Comparison of ENCODE assay signal across 1 cellular context in the genomic region with DNA sequence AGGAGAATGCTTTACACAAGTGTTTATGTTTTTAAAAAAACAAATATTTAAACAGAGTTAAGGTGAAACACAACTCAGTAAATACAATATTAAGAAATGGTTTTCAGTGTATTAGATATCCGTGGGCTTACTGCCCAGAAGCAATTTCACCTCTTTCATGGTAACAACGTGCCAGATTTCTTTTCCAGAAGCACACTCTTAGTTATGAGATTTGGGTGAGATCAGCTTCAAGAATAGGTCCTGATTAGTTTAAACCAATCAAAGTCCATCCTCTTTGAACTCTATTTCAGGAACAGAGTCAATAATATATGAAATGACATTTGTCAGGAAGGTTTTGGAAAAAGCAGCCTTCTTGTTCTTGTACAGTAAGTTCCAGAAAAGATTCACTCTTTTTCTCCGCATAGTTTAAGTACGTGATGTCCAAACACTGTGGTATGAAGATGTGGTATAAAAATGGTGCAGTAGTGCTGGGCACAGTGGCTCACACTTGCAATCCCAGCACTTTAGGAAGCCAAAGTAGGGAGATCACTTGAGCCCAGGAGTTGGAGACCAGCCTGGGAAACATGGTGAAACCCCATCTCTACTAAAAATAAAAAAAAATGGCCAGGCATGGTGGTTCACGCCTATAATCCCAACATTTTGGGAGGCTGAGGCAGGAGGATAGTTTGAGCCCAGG.
TF ChIP-seq lines count a peak whose summit lies in the region.

No MANE protein-coding gene starts in this region.

TF ChIP-seq in HepG2, 621 proteins besides CTCF, POLR2A, EP300 and RAD21 (continued from another document and continues in another):
- TF ChIP-seq, protein P1, sequence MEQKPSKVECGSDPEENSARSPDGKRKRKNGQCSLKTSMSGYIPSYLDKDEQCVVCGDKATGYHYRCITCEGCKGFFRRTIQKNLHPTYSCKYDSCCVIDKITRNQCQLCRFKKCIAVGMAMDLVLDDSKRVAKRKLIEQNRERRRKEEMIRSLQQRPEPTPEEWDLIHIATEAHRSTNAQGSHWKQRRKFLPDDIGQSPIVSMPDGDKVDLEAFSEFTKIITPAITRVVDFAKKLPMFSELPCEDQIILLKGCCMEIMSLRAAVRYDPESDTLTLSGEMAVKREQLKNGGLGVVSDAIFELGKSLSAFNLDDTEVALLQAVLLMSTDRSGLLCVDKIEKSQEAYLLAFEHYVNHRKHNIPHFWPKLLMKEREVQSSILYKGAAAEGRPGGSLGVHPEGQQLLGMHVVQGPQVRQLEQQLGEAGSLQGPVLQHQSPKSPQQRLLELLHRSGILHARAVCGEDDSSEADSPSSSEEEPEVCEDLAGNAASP (CRISPR knock-in tag; IDR thresholded peaks at IDR 0.05; ENCODE audit: borderline replicate concordance), result no peak
- TF ChIP-seq ISL2 (CRISPR knock-in tag; IDR thresholded peaks at IDR 0.05), result no peak
- no peak for TF ChIP-seq DNMT3B (CRISPR knock-in tag; conservative IDR thresholded peaks at IDR 0.05)
- TF ChIP-seq FOXP1 (IDR thresholded peaks at IDR 0.05), result no peak
- 0 out of 2 replicates have a peak, but pooled peaks have one; percentile 19 for TF ChIP-seq FOXP1 (CRISPR knock-in tag; IDR thresholded peaks at IDR 0.05)
- TF ChIP-seq RARA (CRISPR knock-in tag; IDR thresholded peaks at IDR 0.05), result 0 out of 2 replicates have a peak, but pooled peaks have one; percentile 3
- TF ChIP-seq, protein P2, sequence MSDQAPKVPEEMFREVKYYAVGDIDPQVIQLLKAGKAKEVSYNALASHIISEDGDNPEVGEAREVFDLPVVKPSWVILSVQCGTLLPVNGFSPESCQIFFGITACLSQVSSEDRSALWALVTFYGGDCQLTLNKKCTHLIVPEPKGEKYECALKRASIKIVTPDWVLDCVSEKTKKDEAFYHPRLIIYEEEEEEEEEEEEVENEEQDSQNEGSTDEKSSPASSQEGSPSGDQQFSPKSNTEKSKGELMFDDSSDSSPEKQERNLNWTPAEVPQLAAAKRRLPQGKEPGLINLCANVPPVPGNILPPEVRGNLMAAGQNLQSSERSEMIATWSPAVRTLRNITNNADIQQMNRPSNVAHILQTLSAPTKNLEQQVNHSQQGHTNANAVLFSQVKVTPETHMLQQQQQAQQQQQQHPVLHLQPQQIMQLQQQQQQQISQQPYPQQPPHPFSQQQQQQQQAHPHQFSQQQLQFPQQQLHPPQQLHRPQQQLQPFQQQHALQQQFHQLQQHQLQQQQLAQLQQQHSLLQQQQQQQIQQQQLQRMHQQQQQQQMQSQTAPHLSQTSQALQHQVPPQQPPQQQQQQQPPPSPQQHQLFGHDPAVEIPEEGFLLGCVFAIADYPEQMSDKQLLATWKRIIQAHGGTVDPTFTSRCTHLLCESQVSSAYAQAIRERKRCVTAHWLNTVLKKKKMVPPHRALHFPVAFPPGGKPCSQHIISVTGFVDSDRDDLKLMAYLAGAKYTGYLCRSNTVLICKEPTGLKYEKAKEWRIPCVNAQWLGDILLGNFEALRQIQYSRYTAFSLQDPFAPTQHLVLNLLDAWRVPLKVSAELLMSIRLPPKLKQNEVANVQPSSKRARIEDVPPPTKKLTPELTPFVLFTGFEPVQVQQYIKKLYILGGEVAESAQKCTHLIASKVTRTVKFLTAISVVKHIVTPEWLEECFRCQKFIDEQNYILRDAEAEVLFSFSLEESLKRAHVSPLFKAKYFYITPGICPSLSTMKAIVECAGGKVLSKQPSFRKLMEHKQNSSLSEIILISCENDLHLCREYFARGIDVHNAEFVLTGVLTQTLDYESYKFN (CRISPR knock-in tag; conservative IDR thresholded peaks at IDR 0.05), result peak; percentile 19; the same call in 1 of the 2 replicates
- TF ChIP-seq, protein P3, sequence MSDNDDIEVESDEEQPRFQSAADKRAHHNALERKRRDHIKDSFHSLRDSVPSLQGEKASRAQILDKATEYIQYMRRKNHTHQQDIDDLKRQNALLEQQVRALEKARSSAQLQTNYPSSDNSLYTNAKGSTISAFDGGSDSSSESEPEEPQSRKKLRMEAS (IDR thresholded peaks at IDR 0.05), result no peak
- 0 out of 2 replicates have a peak, but pooled peaks have one; percentile 17 for TF ChIP-seq ATF1 (CRISPR knock-in tag; IDR thresholded peaks at IDR 0.05)
- no peak for TF ChIP-seq TBX3 (IDR thresholded peaks at IDR 0.05; ENCODE audit: borderline replicate concordance)
- TF ChIP-seq NFYC (CRISPR knock-in tag; IDR thresholded peaks at IDR 0.05), result no peak
- no peak for TF ChIP-seq ZNF441 (CRISPR knock-in tag; IDR thresholded peaks at IDR 0.05; ENCODE audit: borderline replicate concordance)
- TF ChIP-seq ZNF329 (CRISPR knock-in tag; IDR thresholded peaks at IDR 0.05; ENCODE audit: low read depth), result no peak
- TF ChIP-seq ESRRA (CRISPR knock-in tag; IDR thresholded peaks at IDR 0.05; ENCODE audit: low read depth), result no peak
- no peak for TF ChIP-seq NAIF1 (CRISPR knock-in tag; IDR thresholded peaks at IDR 0.05; ENCODE audit: borderline replicate concordance)
- no peak for TF ChIP-seq ZNF724P (CRISPR knock-in tag; IDR thresholded peaks at IDR 0.05; ENCODE audit: borderline replicate concordance)
- no peak; the same call in 1 of the 2 replicates for TF ChIP-seq SNAPC2 (CRISPR knock-in tag; IDR thresholded peaks at IDR 0.05)
- TF ChIP-seq, protein P4, sequence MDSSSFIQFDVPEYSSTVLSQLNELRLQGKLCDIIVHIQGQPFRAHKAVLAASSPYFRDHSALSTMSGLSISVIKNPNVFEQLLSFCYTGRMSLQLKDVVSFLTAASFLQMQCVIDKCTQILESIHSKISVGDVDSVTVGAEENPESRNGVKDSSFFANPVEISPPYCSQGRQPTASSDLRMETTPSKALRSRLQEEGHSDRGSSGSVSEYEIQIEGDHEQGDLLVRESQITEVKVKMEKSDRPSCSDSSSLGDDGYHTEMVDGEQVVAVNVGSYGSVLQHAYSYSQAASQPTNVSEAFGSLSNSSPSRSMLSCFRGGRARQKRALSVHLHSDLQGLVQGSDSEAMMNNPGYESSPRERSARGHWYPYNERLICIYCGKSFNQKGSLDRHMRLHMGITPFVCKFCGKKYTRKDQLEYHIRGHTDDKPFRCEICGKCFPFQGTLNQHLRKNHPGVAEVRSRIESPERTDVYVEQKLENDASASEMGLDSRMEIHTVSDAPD (CRISPR knock-in tag; IDR thresholded peaks at IDR 0.05), result no peak
- TF ChIP-seq SAP130 (CRISPR knock-in tag; IDR thresholded peaks at IDR 0.05; ENCODE audit: low read depth), result 0 out of 2 replicates have a peak, but pooled peaks have one; percentile 23
- no peak for TF ChIP-seq ZBTB38 (CRISPR knock-in tag; IDR thresholded peaks at IDR 0.05)
- no peak for TF ChIP-seq CBX1 (IDR thresholded peaks at IDR 0.05; ENCODE audit: low read depth)
- TF ChIP-seq, protein P5, sequence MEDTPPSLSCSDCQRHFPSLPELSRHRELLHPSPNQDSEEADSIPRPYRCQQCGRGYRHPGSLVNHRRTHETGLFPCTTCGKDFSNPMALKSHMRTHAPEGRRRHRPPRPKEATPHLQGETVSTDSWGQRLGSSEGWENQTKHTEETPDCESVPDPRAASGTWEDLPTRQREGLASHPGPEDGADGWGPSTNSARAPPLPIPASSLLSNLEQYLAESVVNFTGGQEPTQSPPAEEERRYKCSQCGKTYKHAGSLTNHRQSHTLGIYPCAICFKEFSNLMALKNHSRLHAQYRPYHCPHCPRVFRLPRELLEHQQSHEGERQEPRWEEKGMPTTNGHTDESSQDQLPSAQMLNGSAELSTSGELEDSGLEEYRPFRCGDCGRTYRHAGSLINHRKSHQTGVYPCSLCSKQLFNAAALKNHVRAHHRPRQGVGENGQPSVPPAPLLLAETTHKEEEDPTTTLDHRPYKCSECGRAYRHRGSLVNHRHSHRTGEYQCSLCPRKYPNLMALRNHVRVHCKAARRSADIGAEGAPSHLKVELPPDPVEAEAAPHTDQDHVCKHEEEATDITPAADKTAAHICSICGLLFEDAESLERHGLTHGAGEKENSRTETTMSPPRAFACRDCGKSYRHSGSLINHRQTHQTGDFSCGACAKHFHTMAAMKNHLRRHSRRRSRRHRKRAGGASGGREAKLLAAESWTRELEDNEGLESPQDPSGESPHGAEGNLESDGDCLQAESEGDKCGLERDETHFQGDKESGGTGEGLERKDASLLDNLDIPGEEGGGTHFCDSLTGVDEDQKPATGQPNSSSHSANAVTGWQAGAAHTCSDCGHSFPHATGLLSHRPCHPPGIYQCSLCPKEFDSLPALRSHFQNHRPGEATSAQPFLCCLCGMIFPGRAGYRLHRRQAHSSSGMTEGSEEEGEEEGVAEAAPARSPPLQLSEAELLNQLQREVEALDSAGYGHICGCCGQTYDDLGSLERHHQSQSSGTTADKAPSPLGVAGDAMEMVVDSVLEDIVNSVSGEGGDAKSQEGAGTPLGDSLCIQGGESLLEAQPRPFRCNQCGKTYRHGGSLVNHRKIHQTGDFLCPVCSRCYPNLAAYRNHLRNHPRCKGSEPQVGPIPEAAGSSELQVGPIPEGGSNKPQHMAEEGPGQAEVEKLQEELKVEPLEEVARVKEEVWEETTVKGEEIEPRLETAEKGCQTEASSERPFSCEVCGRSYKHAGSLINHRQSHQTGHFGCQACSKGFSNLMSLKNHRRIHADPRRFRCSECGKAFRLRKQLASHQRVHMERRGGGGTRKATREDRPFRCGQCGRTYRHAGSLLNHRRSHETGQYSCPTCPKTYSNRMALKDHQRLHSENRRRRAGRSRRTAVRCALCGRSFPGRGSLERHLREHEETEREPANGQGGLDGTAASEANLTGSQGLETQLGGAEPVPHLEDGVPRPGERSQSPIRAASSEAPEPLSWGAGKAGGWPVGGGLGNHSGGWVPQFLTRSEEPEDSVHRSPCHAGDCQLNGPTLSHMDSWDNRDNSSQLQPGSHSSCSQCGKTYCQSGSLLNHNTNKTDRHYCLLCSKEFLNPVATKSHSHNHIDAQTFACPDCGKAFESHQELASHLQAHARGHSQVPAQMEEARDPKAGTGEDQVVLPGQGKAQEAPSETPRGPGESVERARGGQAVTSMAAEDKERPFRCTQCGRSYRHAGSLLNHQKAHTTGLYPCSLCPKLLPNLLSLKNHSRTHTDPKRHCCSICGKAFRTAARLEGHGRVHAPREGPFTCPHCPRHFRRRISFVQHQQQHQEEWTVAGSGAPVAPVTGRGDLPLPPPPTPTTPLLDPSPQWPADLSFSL (CRISPR knock-in tag; IDR thresholded peaks at IDR 0.05), result no peak
- no peak for TF ChIP-seq SOX6 (IDR thresholded peaks at IDR 0.05)
- no peak for TF ChIP-seq SOX6 (CRISPR knock-in tag; IDR thresholded peaks at IDR 0.05)
- TF ChIP-seq SP5 (CRISPR knock-in tag; IDR thresholded peaks at IDR 0.05; ENCODE audit: borderline replicate concordance, low read depth), result no peak
- TF ChIP-seq CREB1 (IDR thresholded peaks at IDR 0.05), result no peak
- no peak for TF ChIP-seq CREB1 (CRISPR knock-in tag; IDR thresholded peaks at IDR 0.05)
- no peak for TF ChIP-seq HMG20B (CRISPR knock-in tag; conservative IDR thresholded peaks at IDR 0.05)
- TF ChIP-seq ZNF296 (CRISPR knock-in tag; conservative IDR thresholded peaks at IDR 0.05), result no peak
- no peak for TF ChIP-seq ZMYM3 (CRISPR knock-in tag; IDR thresholded peaks at IDR 0.05)
- TF ChIP-seq AKAP8 (CRISPR knock-in tag; IDR thresholded peaks at IDR 0.05), result no peak
- TF ChIP-seq ZNF207 (IDR thresholded peaks at IDR 0.05; ENCODE audit: borderline replicate concordance), result no peak
- TF ChIP-seq TSC22D2 (CRISPR knock-in tag; IDR thresholded peaks at IDR 0.05; ENCODE audit: borderline replicate concordance), result no peak
- TF ChIP-seq, protein P6, sequence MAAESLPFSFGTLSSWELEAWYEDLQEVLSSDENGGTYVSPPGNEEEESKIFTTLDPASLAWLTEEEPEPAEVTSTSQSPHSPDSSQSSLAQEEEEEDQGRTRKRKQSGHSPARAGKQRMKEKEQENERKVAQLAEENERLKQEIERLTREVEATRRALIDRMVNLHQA (CRISPR knock-in tag; IDR thresholded peaks at IDR 0.05), result no peak
- no peak for TF ChIP-seq THYN1 (CRISPR knock-in tag; IDR thresholded peaks at IDR 0.05; ENCODE audit: borderline replicate concordance, low read depth)
- peak; percentile 14; the same call in 1 of the 2 replicates for TF ChIP-seq HNF4A (CRISPR knock-in tag; IDR thresholded peaks at IDR 0.05)
- peak; percentile 52; the same call in 1 of the 2 replicates for TF ChIP-seq CHD4 (IDR thresholded peaks at IDR 0.05; ENCODE audit: borderline replicate concordance, low read length)
- TF ChIP-seq ZNF160 (CRISPR knock-in tag; IDR thresholded peaks at IDR 0.05), result no peak
- TF ChIP-seq KLF16 (CRISPR knock-in tag; IDR thresholded peaks at IDR 0.05), result no peak
- no peak for TF ChIP-seq ONECUT2 (CRISPR knock-in tag; IDR thresholded peaks at IDR 0.05)
- TF ChIP-seq, protein P7, sequence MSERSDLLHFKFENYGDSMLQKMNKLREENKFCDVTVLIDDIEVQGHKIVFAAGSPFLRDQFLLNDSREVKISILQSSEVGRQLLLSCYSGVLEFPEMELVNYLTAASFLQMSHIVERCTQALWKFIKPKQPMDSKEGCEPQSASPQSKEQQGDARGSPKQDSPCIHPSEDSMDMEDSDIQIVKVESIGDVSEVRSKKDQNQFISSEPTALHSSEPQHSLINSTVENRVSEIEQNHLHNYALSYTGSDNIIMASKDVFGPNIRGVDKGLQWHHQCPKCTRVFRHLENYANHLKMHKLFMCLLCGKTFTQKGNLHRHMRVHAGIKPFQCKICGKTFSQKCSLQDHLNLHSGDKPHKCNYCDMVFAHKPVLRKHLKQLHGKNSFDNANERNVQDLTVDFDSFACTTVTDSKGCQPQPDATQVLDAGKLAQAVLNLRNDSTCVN (CRISPR knock-in tag; IDR thresholded peaks at IDR 0.05; ENCODE audit: borderline replicate concordance), result peak; percentile 51; the same call in 1 of the 2 replicates
- TF ChIP-seq, protein P8, sequence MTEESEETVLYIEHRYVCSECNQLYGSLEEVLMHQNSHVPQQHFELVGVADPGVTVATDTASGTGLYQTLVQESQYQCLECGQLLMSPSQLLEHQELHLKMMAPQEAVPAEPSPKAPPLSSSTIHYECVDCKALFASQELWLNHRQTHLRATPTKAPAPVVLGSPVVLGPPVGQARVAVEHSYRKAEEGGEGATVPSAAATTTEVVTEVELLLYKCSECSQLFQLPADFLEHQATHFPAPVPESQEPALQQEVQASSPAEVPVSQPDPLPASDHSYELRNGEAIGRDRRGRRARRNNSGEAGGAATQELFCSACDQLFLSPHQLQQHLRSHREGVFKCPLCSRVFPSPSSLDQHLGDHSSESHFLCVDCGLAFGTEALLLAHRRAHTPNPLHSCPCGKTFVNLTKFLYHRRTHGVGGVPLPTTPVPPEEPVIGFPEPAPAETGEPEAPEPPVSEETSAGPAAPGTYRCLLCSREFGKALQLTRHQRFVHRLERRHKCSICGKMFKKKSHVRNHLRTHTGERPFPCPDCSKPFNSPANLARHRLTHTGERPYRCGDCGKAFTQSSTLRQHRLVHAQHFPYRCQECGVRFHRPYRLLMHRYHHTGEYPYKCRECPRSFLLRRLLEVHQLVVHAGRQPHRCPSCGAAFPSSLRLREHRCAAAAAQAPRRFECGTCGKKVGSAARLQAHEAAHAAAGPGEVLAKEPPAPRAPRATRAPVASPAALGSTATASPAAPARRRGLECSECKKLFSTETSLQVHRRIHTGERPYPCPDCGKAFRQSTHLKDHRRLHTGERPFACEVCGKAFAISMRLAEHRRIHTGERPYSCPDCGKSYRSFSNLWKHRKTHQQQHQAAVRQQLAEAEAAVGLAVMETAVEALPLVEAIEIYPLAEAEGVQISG (CRISPR knock-in tag; IDR thresholded peaks at IDR 0.05), result no peak
- no peak for TF ChIP-seq ATF7-NPFF (CRISPR knock-in tag; IDR thresholded peaks at IDR 0.05; ENCODE audit: low read depth)
- no peak for TF ChIP-seq ZFAT (CRISPR knock-in tag; conservative IDR thresholded peaks at IDR 0.05)
